ENCODE assay signal across 1 cellular context in the genomic region with DNA sequence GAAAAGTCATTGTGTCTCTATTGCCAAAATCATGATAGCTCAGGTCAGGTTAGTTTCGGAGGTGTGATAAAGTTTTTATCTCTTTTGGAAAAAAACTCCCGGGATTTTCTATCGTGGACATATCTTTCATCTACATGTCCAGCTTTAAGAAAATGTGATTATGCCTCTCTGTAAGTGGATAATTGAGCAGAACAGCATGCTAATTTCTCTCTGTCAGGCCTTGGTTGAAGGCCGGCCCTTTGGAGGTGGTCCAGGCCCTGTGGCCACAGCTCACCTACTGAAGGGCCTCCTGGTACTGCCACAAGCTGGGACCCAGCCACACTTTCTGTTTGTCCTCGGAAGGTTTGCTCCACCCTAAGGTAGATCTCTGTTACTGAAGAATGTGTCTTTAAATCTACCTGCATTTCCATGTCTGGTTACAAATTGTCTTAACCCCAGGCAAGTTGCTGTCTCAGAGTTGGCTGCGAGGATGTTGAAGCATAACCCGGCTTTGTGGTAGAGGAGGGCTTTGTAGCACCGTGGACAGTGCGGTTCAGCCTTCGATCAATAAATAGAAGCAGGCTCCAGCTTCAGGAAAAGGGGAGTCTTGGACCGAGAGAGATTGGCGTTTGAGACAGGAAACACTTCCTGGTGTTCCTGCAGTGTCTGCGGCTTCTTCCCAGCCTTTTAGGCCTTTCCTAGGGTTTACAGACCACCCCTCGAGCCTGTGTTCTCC.
TF ChIP-seq lines count a peak whose summit lies in the region.

No MANE protein-coding gene starts in this region.

TF ChIP-seq in WTC11, 78 proteins besides CTCF, POLR2A, EP300 and RAD21:
- TF ChIP-seq, protein P1, sequence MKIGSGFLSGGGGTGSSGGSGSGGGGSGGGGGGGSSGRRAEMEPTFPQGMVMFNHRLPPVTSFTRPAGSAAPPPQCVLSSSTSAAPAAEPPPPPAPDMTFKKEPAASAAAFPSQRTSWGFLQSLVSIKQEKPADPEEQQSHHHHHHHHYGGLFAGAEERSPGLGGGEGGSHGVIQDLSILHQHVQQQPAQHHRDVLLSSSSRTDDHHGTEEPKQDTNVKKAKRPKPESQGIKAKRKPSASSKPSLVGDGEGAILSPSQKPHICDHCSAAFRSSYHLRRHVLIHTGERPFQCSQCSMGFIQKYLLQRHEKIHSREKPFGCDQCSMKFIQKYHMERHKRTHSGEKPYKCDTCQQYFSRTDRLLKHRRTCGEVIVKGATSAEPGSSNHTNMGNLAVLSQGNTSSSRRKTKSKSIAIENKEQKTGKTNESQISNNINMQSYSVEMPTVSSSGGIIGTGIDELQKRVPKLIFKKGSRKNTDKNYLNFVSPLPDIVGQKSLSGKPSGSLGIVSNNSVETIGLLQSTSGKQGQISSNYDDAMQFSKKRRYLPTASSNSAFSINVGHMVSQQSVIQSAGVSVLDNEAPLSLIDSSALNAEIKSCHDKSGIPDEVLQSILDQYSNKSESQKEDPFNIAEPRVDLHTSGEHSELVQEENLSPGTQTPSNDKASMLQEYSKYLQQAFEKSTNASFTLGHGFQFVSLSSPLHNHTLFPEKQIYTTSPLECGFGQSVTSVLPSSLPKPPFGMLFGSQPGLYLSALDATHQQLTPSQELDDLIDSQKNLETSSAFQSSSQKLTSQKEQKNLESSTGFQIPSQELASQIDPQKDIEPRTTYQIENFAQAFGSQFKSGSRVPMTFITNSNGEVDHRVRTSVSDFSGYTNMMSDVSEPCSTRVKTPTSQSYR (CRISPR knock-in tag; IDR thresholded peaks at IDR 0.05) = no peak
- TF ChIP-seq ZBTB21 (CRISPR knock-in tag; IDR thresholded peaks at IDR 0.05; ENCODE audit: borderline replicate concordance) (no peak), ZNF232 (CRISPR knock-in tag; IDR thresholded peaks at IDR 0.05) (no peak), EMX1 (CRISPR knock-in tag; IDR thresholded peaks at IDR 0.05) (no peak), ESRRA (CRISPR knock-in tag; IDR thresholded peaks at IDR 0.05; ENCODE audit: borderline replicate concordance) (no peak), IRF2 (CRISPR knock-in tag; IDR thresholded peaks at IDR 0.05; ENCODE audit: borderline replicate concordance, low read depth) (no peak), NFATC4 (CRISPR knock-in tag; IDR thresholded peaks at IDR 0.05) (no peak), NFYB (CRISPR knock-in tag; conservative IDR thresholded peaks at IDR 0.05; ENCODE audit: low read depth) (no peak)
- TF ChIP-seq, protein P2, sequence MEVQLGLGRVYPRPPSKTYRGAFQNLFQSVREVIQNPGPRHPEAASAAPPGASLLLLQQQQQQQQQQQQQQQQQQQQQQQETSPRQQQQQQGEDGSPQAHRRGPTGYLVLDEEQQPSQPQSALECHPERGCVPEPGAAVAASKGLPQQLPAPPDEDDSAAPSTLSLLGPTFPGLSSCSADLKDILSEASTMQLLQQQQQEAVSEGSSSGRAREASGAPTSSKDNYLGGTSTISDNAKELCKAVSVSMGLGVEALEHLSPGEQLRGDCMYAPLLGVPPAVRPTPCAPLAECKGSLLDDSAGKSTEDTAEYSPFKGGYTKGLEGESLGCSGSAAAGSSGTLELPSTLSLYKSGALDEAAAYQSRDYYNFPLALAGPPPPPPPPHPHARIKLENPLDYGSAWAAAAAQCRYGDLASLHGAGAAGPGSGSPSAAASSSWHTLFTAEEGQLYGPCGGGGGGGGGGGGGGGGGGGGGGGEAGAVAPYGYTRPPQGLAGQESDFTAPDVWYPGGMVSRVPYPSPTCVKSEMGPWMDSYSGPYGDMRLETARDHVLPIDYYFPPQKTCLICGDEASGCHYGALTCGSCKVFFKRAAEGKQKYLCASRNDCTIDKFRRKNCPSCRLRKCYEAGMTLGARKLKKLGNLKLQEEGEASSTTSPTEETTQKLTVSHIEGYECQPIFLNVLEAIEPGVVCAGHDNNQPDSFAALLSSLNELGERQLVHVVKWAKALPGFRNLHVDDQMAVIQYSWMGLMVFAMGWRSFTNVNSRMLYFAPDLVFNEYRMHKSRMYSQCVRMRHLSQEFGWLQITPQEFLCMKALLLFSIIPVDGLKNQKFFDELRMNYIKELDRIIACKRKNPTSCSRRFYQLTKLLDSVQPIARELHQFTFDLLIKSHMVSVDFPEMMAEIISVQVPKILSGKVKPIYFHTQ (CRISPR knock-in tag; IDR thresholded peaks at IDR 0.05) = no peak
- TF ChIP-seq, protein P3, sequence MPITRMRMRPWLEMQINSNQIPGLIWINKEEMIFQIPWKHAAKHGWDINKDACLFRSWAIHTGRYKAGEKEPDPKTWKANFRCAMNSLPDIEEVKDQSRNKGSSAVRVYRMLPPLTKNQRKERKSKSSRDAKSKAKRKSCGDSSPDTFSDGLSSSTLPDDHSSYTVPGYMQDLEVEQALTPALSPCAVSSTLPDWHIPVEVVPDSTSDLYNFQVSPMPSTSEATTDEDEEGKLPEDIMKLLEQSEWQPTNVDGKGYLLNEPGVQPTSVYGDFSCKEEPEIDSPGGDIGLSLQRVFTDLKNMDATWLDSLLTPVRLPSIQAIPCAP (CRISPR knock-in tag; IDR thresholded peaks at IDR 0.05) = no peak
- TF ChIP-seq, protein P4, sequence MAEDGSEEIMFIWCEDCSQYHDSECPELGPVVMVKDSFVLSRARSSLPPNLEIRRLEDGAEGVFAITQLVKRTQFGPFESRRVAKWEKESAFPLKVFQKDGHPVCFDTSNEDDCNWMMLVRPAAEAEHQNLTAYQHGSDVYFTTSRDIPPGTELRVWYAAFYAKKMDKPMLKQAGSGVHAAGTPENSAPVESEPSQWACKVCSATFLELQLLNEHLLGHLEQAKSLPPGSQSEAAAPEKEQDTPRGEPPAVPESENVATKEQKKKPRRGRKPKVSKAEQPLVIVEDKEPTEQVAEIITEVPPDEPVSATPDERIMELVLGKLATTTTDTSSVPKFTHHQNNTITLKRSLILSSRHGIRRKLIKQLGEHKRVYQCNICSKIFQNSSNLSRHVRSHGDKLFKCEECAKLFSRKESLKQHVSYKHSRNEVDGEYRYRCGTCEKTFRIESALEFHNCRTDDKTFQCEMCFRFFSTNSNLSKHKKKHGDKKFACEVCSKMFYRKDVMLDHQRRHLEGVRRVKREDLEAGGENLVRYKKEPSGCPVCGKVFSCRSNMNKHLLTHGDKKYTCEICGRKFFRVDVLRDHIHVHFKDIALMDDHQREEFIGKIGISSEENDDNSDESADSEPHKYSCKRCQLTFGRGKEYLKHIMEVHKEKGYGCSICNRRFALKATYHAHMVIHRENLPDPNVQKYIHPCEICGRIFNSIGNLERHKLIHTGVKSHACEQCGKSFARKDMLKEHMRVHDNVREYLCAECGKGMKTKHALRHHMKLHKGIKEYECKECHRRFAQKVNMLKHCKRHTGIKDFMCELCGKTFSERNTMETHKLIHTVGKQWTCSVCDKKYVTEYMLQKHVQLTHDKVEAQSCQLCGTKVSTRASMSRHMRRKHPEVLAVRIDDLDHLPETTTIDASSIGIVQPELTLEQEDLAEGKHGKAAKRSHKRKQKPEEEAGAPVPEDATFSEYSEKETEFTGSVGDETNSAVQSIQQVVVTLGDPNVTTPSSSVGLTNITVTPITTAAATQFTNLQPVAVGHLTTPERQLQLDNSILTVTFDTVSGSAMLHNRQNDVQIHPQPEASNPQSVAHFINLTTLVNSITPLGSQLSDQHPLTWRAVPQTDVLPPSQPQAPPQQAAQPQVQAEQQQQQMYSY (CRISPR knock-in tag; IDR thresholded peaks at IDR 0.05) = no peak
- TF ChIP-seq, protein P5, sequence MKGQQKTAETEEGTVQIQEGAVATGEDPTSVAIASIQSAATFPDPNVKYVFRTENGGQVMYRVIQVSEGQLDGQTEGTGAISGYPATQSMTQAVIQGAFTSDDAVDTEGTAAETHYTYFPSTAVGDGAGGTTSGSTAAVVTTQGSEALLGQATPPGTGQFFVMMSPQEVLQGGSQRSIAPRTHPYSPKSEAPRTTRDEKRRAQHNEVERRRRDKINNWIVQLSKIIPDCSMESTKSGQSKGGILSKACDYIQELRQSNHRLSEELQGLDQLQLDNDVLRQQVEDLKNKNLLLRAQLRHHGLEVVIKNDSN (CRISPR knock-in tag; IDR thresholded peaks at IDR 0.05) = no peak
- TF ChIP-seq, protein P6, sequence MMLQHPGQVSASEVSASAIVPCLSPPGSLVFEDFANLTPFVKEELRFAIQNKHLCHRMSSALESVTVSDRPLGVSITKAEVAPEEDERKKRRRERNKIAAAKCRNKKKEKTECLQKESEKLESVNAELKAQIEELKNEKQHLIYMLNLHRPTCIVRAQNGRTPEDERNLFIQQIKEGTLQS (CRISPR knock-in tag; conservative IDR thresholded peaks at IDR 0.05) = no peak
